ENCODE assay signal across 8 cellular contexts in genomic region chr10:100364735-100365391, GRCh38. TPM values are rescaled to one million over a fixed set of nuclear protein-coding genes. Genes with fewer than 3 reads are reported as not detected.
DNase-seq lines count a peak whose midpoint lies in the region; ATAC-seq lines count a peak whose summit lies in the region.

No MANE protein-coding gene starts in this region.

- H3K27me3 ChIP-seq in subcutaneous abdominal adipose tissue (ENCODE audit: control insufficient read depth in 5 of 5, insufficient read depth in 4 of 5, low read length in 5 of 5) = no peaks in the 10 kb centered on the region

- ATAC-seq in HG03025 (IDR thresholded peaks at IDR 0.05; ENCODE audit: low FRiP score, unreplicated experiment) = no peak
- no peak for ATAC-seq in activated CD8-positive, alpha-beta memory T cell treated with anti-CD3 and anti-CD28 coated beads, Interleukin-2, amount 10 ng/mL, durations not matched to agents 7 days and 5 days
- no peak for ATAC-seq in HG02885 (IDR thresholded peaks at IDR 0.05; ENCODE audit: poor library complexity, unreplicated experiment)

- H3K36me3 ChIP-seq in subcutaneous abdominal adipose tissue (ENCODE audit: control insufficient read depth in 5 of 5, insufficient read depth in 5 of 5, low read length in 5 of 5) = peaks cover 0 to 14% (median 0%) of the 10 kb centered on the region in 5 donors

- H3K27ac ChIP-seq in angular gyrus (ENCODE audit: low read depth, low read length) (peak overlapping the region; percentile 16), subcutaneous abdominal adipose tissue (ENCODE audit: low read depth, low read length) (peak overlapping the region; percentile 32)

- no peak overlapping the region for H3K27ac Mint-ChIP-seq in activated CD8-positive, alpha-beta memory T cell treated with anti-CD3 and anti-CD28 coated beads, Interleukin-2, amount 10 ng/mL, durations not matched to agents 7 days and 5 days

- in situ Hi-C loops in Caki2 (cut with HindIII; ENCODE audit: low pct_unique_long_range_greater_than_20kb, low sequenced_read_pairs) = no loop called here

- H3K9ac ChIP-seq in subcutaneous abdominal adipose tissue (ENCODE audit: low read length in 5 of 5) = no peak overlapping the region

- H3K4me1 ChIP-seq in subcutaneous abdominal adipose tissue (ENCODE audit: control insufficient read depth in 5 of 5, insufficient read depth in 5 of 5, low read length in 5 of 5) = peaks cover 0 to 26% (median 16%) of the 10 kb centered on the region in 5 donors

- H3K9me3 ChIP-seq in subcutaneous abdominal adipose tissue (ENCODE audit: control insufficient read depth in 5 of 5, low read length in 5 of 5) = no peaks in the 10 kb centered on the region

- DNase-seq in Caki2 (ENCODE audit: low read depth) (peak; percentile 96), NCI-H146 treated with DMSO at 0.1 percent for 48 hours (lab: John Stamatoyannopoulos, UW; ENCODE audit: unreplicated experiment) (peak; percentile 22), hypothalamus (lab: John Stamatoyannopoulos, UW) (peak in 37 of 51 donors; percentile 6 to 79 (median 55))
- DNase-seq in activated CD8-positive, alpha-beta memory T cell treated with anti-CD3 and anti-CD28 coated beads, Interleukin-2, amount 10 ng/mL, durations not matched to agents 7 days and 5 days = no peak

- no peaks in the 10 kb centered on the region for H3K27me3 Mint-ChIP-seq in activated CD8-positive, alpha-beta memory T cell treated with anti-CD3 and anti-CD28 coated beads, Interleukin-2, amount 10 ng/mL, durations not matched to agents 7 days and 5 days

- H3K4me3 Mint-ChIP-seq in activated CD8-positive, alpha-beta memory T cell treated with anti-CD3 and anti-CD28 coated beads, Interleukin-2, amount 10 ng/mL, durations not matched to agents 7 days and 5 days = no peak overlapping the region

- CTCF ChIA-PET in activated CD8-positive, alpha-beta memory T cell treated with anti-CD3 and anti-CD28 coated beads, Interleukin-2, amount 10 ng/mL, durations not matched to agents 7 days and 5 days (lab: Charles Lee) = interaction anchor here (1.1 kb wide), 1 partner anchor 144 kb away, joined by 3 read pairs; no protein-coding TSS in a partner anchor

- H3K4me1 Mint-ChIP-seq in activated CD8-positive, alpha-beta memory T cell treated with anti-CD3 and anti-CD28 coated beads, Interleukin-2, amount 10 ng/mL, durations not matched to agents 7 days and 5 days = peaks cover 27% of the 10 kb centered on the region

- no peaks in the 10 kb centered on the region for H3K9me3 Mint-ChIP-seq in activated CD8-positive, alpha-beta memory T cell treated with anti-CD3 and anti-CD28 coated beads, Interleukin-2, amount 10 ng/mL, durations not matched to agents 7 days and 5 days (ENCODE audit: low read depth)

- peaks cover 47% of the 10 kb centered on the region for H3K36me3 Mint-ChIP-seq in activated CD8-positive, alpha-beta memory T cell treated with anti-CD3 and anti-CD28 coated beads, Interleukin-2, amount 10 ng/mL, durations not matched to agents 7 days and 5 days

- peak overlapping the region in 1 of 5 donors; percentile 29 for H3K4me3 ChIP-seq in subcutaneous abdominal adipose tissue (ENCODE audit: low read depth in 1 of 5, low read length in 5 of 5)

RNA-seq across cellular contexts. Expression of gene SCD, which starts 17.8 kb away (rescaled TPM):
- total RNA-seq in Caki2 (2014; rRNA removed; shearing (Covaris generic); ENCODE audit: low replicate concordance) = 97.2 and 98.9 TPM in 2 replicates
- 100 to 1,000 TPM; 121 to 134 TPM for total RNA-seq in activated CD8-positive, alpha-beta memory T cell treated with anti-CD3 and anti-CD28 coated beads, Interleukin-2, amount 10 ng/mL, durations not matched to agents 7 days and 5 days

RNA-seq across cellular contexts. Expression of gene PKD2L1, which starts 34.8 kb away (rescaled TPM):
- total RNA-seq in Caki2 (2014; rRNA removed; shearing (Covaris generic); ENCODE audit: low replicate concordance) = not detected in 2 replicates
- total RNA-seq in activated CD8-positive, alpha-beta memory T cell treated with anti-CD3 and anti-CD28 coated beads, Interleukin-2, amount 10 ng/mL, durations not matched to agents 7 days and 5 days = not detected
